19 cellular contexts compared by ENCODE assay signal in genomic region chr7:127828843-127829502, GRCh38.
DNase-seq lines count a peak whose midpoint lies in the region; ATAC-seq and TF ChIP-seq lines count a peak whose summit lies in the region.
"Had no signal": no experiment of that assay in that cellular context is flagged by ENCODE, and none has a peak within 500 bp of the region (broad histone marks: within the 10 kb centered on the region; RNA-seq: fewer than 3 reads in every experiment).

No MANE protein-coding gene starts in this region.

- H3K27me3 Mint-ChIP-seq in activated T-helper 1 cell treated with anti-CD3 and anti-CD28 coated beads, Interleukin-12 subunit alpha, Interleukin-12 subunit beta, Interleukin-2, Interleukin-4 antibody, amounts not matched to agents 30 ng/mL and 10 ng/mL and 1 ng/mL, durations not matched to agents 14 hours and 24 hours and 36 hours (ENCODE audit: insufficient read depth): no peaks in the 10 kb centered on the region
- H3K27me3 Mint-ChIP-seq: effector memory CD8-positive, alpha-beta T cell had no signal

- H3K4me3 ChIP-seq in BLaER1 treated with 17β-estradiol and CSF1 and Interleukin-3, amounts not matched to agents 10 nM and 100 nM: no peak overlapping the region
- no peak overlapping the region for H3K4me3 ChIP-seq in NB4 (ENCODE audit: low read depth, low read length)
- H3K4me3 ChIP-seq: cardiac muscle cell had no signal

- no peak for TF ChIP-seq CTCF in NB4 (IDR thresholded peaks at IDR 0.05; ENCODE audit: low read depth, low read length)

- peaks cover 6 to 18% (median 13%) of the 10 kb centered on the region in 10 experiments for H3K4me1 ChIP-seq in BLaER1 treated with 17β-estradiol and CSF1 and Interleukin-3, amounts not matched to agents 10 nM and 100 nM
- H3K4me1 ChIP-seq: Caco-2 had no signal

- intact Hi-C loops in activated T-helper 1 cell treated with anti-CD3 and anti-CD28 coated beads, Interleukin-12 subunit alpha, Interleukin-12 subunit beta, Interleukin-2, Interleukin-4 antibody, amounts not matched to agents 30 ng/mL and 10 ng/mL and 1 ng/mL, durations not matched to agents 14 hours and 24 hours and 36 hours (cut with micrococcal nuclease): no loop called here

- H3K36me3 ChIP-seq in BLaER1 treated with 17β-estradiol and CSF1 and Interleukin-3, amounts not matched to agents 10 nM and 100 nM: peaks cover 4 to 53% (median 18%) of the 10 kb centered on the region in 11 experiments; a peak in 19 of 22 replicates
- H3K36me3 ChIP-seq: cardiac muscle cell had no signal

- H3K4me2 ChIP-seq in BLaER1 treated with 17β-estradiol and CSF1 and Interleukin-3, amounts not matched to agents 10 nM and 100 nM: peak overlapping the region in 7 of 11 experiments; percentile 7 to 33 (median 13); a peak in 5 of 22 replicates

- no peak overlapping the region for H3K27ac Mint-ChIP-seq in activated T-helper 1 cell treated with anti-CD3 and anti-CD28 coated beads, Interleukin-12 subunit alpha, Interleukin-12 subunit beta, Interleukin-2, Interleukin-4 antibody, amounts not matched to agents 30 ng/mL and 10 ng/mL and 1 ng/mL, durations not matched to agents 14 hours and 24 hours and 36 hours
- H3K27ac Mint-ChIP-seq: activated CD8-positive, alpha-beta T cell treated with anti-CD3 and anti-CD28 coated beads, Interleukin-2, amount 10 ng/mL, durations not matched to agents 7 days and 5 days had no signal

- H3K27me3 ChIP-seq in BLaER1 treated with 17β-estradiol and CSF1 and Interleukin-3, amounts not matched to agents 10 nM and 100 nM: no peaks in the 10 kb centered on the region
- H3K27me3 ChIP-seq: cardiac muscle cell had no signal

- H3K36me3 Mint-ChIP-seq in activated T-helper 1 cell treated with anti-CD3 and anti-CD28 coated beads, Interleukin-12 subunit alpha, Interleukin-12 subunit beta, Interleukin-2, Interleukin-4 antibody, amounts not matched to agents 30 ng/mL and 10 ng/mL and 1 ng/mL, durations not matched to agents 14 hours and 24 hours and 36 hours (ENCODE audit: low read depth): peaks cover 15% of the 10 kb centered on the region

- H3K4me1 Mint-ChIP-seq in activated T-helper 1 cell treated with anti-CD3 and anti-CD28 coated beads, Interleukin-12 subunit alpha, Interleukin-12 subunit beta, Interleukin-2, Interleukin-4 antibody, amounts not matched to agents 30 ng/mL and 10 ng/mL and 1 ng/mL, durations not matched to agents 14 hours and 24 hours and 36 hours (ENCODE audit: low read depth): peaks cover 7% of the 10 kb centered on the region

- no peak overlapping the region for H3K9ac ChIP-seq in BLaER1 treated with 17β-estradiol and CSF1 and Interleukin-3, amounts not matched to agents 10 nM and 100 nM

- no peak overlapping the region for H3K27ac ChIP-seq in BLaER1 treated with 17β-estradiol and CSF1 and Interleukin-3, amounts not matched to agents 10 nM and 100 nM
- H3K27ac ChIP-seq: cardiac muscle cell had no signal

- DNase-seq in NB4 (ENCODE audit: low read depth) (peak; percentile 17), NCI-H187 (lab: John Stamatoyannopoulos, UW) (no peak), HUDEP-2 (lab: John Stamatoyannopoulos, UW; ENCODE audit: unreplicated experiment in 76 of 76) (no peak), OCI-M2 (lab: John Stamatoyannopoulos, UW; ENCODE audit: unreplicated experiment) (no peak)
- DNase-seq in activated T-helper 1 cell treated with anti-CD3 and anti-CD28 coated beads, Interleukin-12 subunit alpha, Interleukin-12 subunit beta, Interleukin-2, Interleukin-4 antibody, amounts not matched to agents 30 ng/mL and 10 ng/mL and 1 ng/mL, durations not matched to agents 14 hours and 24 hours and 36 hours (ENCODE audit: low spot score): no peak
- DNase-seq: activated CD8-positive, alpha-beta T cell treated with anti-CD3 and anti-CD28 coated beads, Interleukin-2, amount 10 ng/mL, durations not matched to agents 7 days and 5 days; Caco-2; effector memory CD8-positive, alpha-beta T cell; GF-D8; kidney; NCI-H1092; NCI-H345; right cardiac atrium; substantia nigra had no signal

- H3K9me3 ChIP-seq in BLaER1 treated with 17β-estradiol and CSF1 and Interleukin-3, amounts not matched to agents 10 nM and 100 nM (replicated peaks in 1 of 11): peaks cover 0 to 10% (median 4%) of the 10 kb centered on the region in 11 experiments; a peak in 9 of 22 replicates
- H3K9me3 ChIP-seq: Caco-2 had no signal

- H4K20me1 ChIP-seq in BLaER1 treated with 17β-estradiol and CSF1 and Interleukin-3, amounts not matched to agents 10 nM and 100 nM: peaks cover 0 to 47% (median 14%) of the 10 kb centered on the region in 11 experiments; a peak in 11 of 22 replicates

- peak; percentile 72 for ATAC-seq in GM18858 (IDR thresholded peaks at IDR 0.05; ENCODE audit: unreplicated experiment)
- peak; percentile 48 for ATAC-seq in HG02678 (IDR thresholded peaks at IDR 0.05; ENCODE audit: unreplicated experiment)
- ATAC-seq: activated CD8-positive, alpha-beta T cell treated with anti-CD3 and anti-CD28 coated beads, Interleukin-2, amount 10 ng/mL, durations not matched to agents 7 days and 5 days; effector memory CD8-positive, alpha-beta T cell; Panc1; right cardiac atrium had no signal

- TF ChIP-seq POLR2A in NB4 (IDR thresholded peaks at IDR 0.05; ENCODE audit: extremely low read depth, insufficient read length): no peak

- no peaks in the 10 kb centered on the region for H3K9me3 Mint-ChIP-seq in activated T-helper 1 cell treated with anti-CD3 and anti-CD28 coated beads, Interleukin-12 subunit alpha, Interleukin-12 subunit beta, Interleukin-2, Interleukin-4 antibody, amounts not matched to agents 30 ng/mL and 10 ng/mL and 1 ng/mL, durations not matched to agents 14 hours and 24 hours and 36 hours
- H3K9me3 Mint-ChIP-seq: effector memory CD8-positive, alpha-beta T cell had no signal

- H3K4me3 Mint-ChIP-seq in activated T-helper 1 cell treated with anti-CD3 and anti-CD28 coated beads, Interleukin-12 subunit alpha, Interleukin-12 subunit beta, Interleukin-2, Interleukin-4 antibody, amounts not matched to agents 30 ng/mL and 10 ng/mL and 1 ng/mL, durations not matched to agents 14 hours and 24 hours and 36 hours: no peak overlapping the region
- H3K4me3 Mint-ChIP-seq: activated CD8-positive, alpha-beta T cell treated with anti-CD3 and anti-CD28 coated beads, Interleukin-2, amount 10 ng/mL, durations not matched to agents 7 days and 5 days; effector memory CD8-positive, alpha-beta T cell had no signal
